ENCODE assay signal across 21 cellular contexts in the genomic region with DNA sequence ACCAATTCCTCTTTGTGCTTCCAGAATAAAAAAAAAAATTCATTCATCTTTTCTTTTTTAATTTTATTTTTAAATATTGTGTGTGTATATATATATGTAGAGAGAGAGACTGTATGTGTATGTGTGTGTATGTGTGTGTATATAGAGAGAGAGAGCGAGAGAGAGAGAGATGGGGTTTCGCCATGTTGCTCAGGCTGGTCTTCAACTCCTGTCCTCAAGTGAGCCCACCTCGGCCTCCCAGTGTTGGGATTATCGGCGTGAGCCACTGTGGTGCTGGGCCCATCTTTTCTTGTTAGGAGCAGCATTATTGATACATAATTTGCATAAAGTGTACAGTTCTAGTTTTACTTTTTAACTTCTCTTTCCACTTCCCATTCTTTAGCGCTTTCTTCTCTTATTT. TPM values are rescaled to one million over a fixed set of nuclear protein-coding genes. Genes with fewer than 3 reads are reported as not detected.
DNase-seq lines count a peak whose midpoint lies in the region; ATAC-seq, FAIRE-seq and TF ChIP-seq lines count a peak whose summit lies in the region.
"Had no signal": no experiment of that assay in that cellular context is flagged by ENCODE, and none has a peak within 500 bp of the region (broad histone marks: within the 10 kb centered on the region; RNA-seq: fewer than 3 reads in every experiment).

No MANE protein-coding gene starts in this region.

- H3K4me1 ChIP-seq in BLaER1 treated with 17β-estradiol and CSF1 and Interleukin-3, amounts not matched to agents 10 nM and 100 nM: peaks cover 35 to 69% (median 51%) of the 10 kb centered on the region in 10 experiments
- H3K4me1 ChIP-seq in prostate gland (replicated peaks): no peaks in the 10 kb centered on the region

- H3K9ac ChIP-seq in BLaER1 treated with 17β-estradiol and CSF1 and Interleukin-3, amounts not matched to agents 10 nM and 100 nM: peak overlapping the region in 4 of 11 experiments; percentile 15 to 47 (median 33); a peak in 4 of 22 replicates

- peaks cover 34 to 88% (median 68%) of the 10 kb centered on the region in 11 experiments; a peak in 21 of 22 replicates for H4K20me1 ChIP-seq in BLaER1 treated with 17β-estradiol and CSF1 and Interleukin-3, amounts not matched to agents 10 nM and 100 nM

- ATAC-seq in GM19035 (IDR thresholded peaks at IDR 0.05; ENCODE audit: unreplicated experiment): no peak
- ATAC-seq: HCT116 had no signal

- H3K27ac ChIP-seq in BLaER1 treated with 17β-estradiol and CSF1 and Interleukin-3, amounts not matched to agents 10 nM and 100 nM: peak overlapping the region in 7 of 11 experiments; percentile 7 to 58 (median 44); a peak in 7 of 22 replicates
- H3K27ac ChIP-seq in prostate gland: no peak overlapping the region

- peaks cover 3 to 46% (median 23%) of the 10 kb centered on the region in 11 experiments; a peak in 18 of 22 replicates for H3K36me3 ChIP-seq in BLaER1 treated with 17β-estradiol and CSF1 and Interleukin-3, amounts not matched to agents 10 nM and 100 nM
- no peaks in the 10 kb centered on the region for H3K36me3 ChIP-seq in prostate gland

- H3K27me3 Mint-ChIP-seq in IgD-negative memory B cell: no peaks in the 10 kb centered on the region
- peaks cover 0 to 5% (median 2%) of the 10 kb centered on the region in 3 donors for H3K27me3 Mint-ChIP-seq in immature natural killer cell (ENCODE audit: low read depth in 3 of 3)
- H3K27me3 Mint-ChIP-seq: activated naive CD4-positive, alpha-beta T cell treated with anti-CD3 and anti-CD28 coated beads, Interleukin-2, amount 50 U/mL, for 24 hours had no signal

- no peaks in the 10 kb centered on the region for H3K27me3 ChIP-seq in BLaER1 treated with 17β-estradiol and CSF1 and Interleukin-3, amounts not matched to agents 10 nM and 100 nM
- H3K27me3 ChIP-seq in prostate gland (replicated peaks; ENCODE audit: insufficient read depth): no peaks in the 10 kb centered on the region

- WGBS in prostate gland: 97% methylated on average over 6 of the region's 6 CpGs

- peak overlapping the region; percentile 76 to 92 (median 86) for H3K4me3 Mint-ChIP-seq in IgD-negative memory B cell
- H3K4me3 Mint-ChIP-seq in immature natural killer cell: peak overlapping the region in 2 of 5 donors; percentile 7 to 59
- H3K4me3 Mint-ChIP-seq: activated naive CD4-positive, alpha-beta T cell treated with anti-CD3 and anti-CD28 coated beads, Interleukin-2, amount 50 U/mL, for 24 hours; endodermal cell; mesothelial cell of epicardium had no signal

- FAIRE-seq in GM12892 (lab: Jason Lieb, UNC): peak; percentile 94

- peak overlapping the region; percentile 58 to 88 (median 77) for H3K4me2 ChIP-seq in BLaER1 treated with 17β-estradiol and CSF1 and Interleukin-3, amounts not matched to agents 10 nM and 100 nM

- H3K36me3 Mint-ChIP-seq in IgD-negative memory B cell (no peaks in the 10 kb centered on the region), immature natural killer cell (peaks cover 0 to 3% (median 0%) of the 10 kb centered on the region in 3 donors)

- intact Hi-C loops in prostate gland (cut with DNase I): no loop called here

- H3K4me1 Mint-ChIP-seq in IgD-negative memory B cell: peaks cover 52 to 65% (median 57%) of the 10 kb centered on the region in 3 donors
- peaks cover 72 to 87% of the 10 kb centered on the region in 2 donors for H3K4me1 Mint-ChIP-seq in immature natural killer cell

- H3K27ac Mint-ChIP-seq in IgD-negative memory B cell (peak overlapping the region; percentile 51 to 91 (median 91)), immature natural killer cell (peak overlapping the region in 4 of 6 donors; percentile 34 to 73 (median 51))
- H3K27ac Mint-ChIP-seq: activated naive CD4-positive, alpha-beta T cell treated with anti-CD3 and anti-CD28 coated beads, Interleukin-2, amount 50 U/mL, for 24 hours; endodermal cell; mesothelial cell of epicardium had no signal

- no peak for DNase-seq in GM12892 (ENCODE audit: insufficient read length)
- no peak for DNase-seq in immature natural killer cell
- no peak for DNase-seq in GDM1 (lab: John Stamatoyannopoulos, UW)
- DNase-seq in prostate gland (ENCODE audit: low spot score): no peak
- no peak for DNase-seq in activated effector memory CD4-positive, alpha-beta T cell treated with Interleukin-2 at 50 U/mL for 16 hours
- DNase-seq: ACHN; activated CD4-positive, alpha-beta T cell treated with anti-CD3 and anti-CD28 coated beads, Interleukin-2, amount 50 U/mL, for 1 hour; CD8-positive, alpha-beta memory T cell; DMS53; endodermal cell; MV-4-11; NCI-H2081; NCI-H510A; stimulated activated CD4-positive, alpha-beta T cell treated with anti-CD3 and anti-CD28 coated beads, Interleukin-12 subunit alpha, Interleukin-12 subunit beta, amount 100 ng/mL, for 4 hours; stimulated activated CD8-positive, alpha-beta memory T cell treated with anti-CD3 and anti-CD28 coated beads, Interleukin-4, amount 100 ng/mL, for 48 hours had no signal

- H3K4me3 ChIP-seq in BLaER1 treated with 17β-estradiol and CSF1 and Interleukin-3, amounts not matched to agents 10 nM and 100 nM: no peak overlapping the region
- H3K4me3 ChIP-seq in prostate gland: no peak overlapping the region

- peaks cover 0 to 4% (median 0%) of the 10 kb centered on the region in 3 donors for H3K9me3 Mint-ChIP-seq in IgD-negative memory B cell
- peaks cover 0 to 2% (median 0%) of the 10 kb centered on the region in 6 donors for H3K9me3 Mint-ChIP-seq in immature natural killer cell
- H3K9me3 Mint-ChIP-seq: activated naive CD4-positive, alpha-beta T cell treated with anti-CD3 and anti-CD28 coated beads, Interleukin-2, amount 50 U/mL, for 24 hours had no signal

- no peak for TF ChIP-seq CTCF in prostate gland (IDR thresholded peaks at IDR 0.05)

- TF ChIP-seq POLR2A in GM12892 (IDR thresholded peaks at IDR 0.05; ENCODE audit: low read depth, low read length) (no peak), prostate gland (IDR thresholded peaks at IDR 0.05) (no peak)

- peaks cover 22 to 66% (median 60%) of the 10 kb centered on the region in 11 experiments for H3K9me3 ChIP-seq in BLaER1 treated with 17β-estradiol and CSF1 and Interleukin-3, amounts not matched to agents 10 nM and 100 nM (replicated peaks in 1 of 11)
- no peaks in the 10 kb centered on the region for H3K9me3 ChIP-seq in prostate gland

RNA-seq across cellular contexts. Expression of a gene that starts 33.6 kb away (rescaled TPM):
- 20.0 TPM for polyA plus RNA-seq in GM12892 (2012; ENCODE audit: missing spikeins)
- polyA plus RNA-seq in IgD-negative memory B cell: 13.2 TPM
- polyA plus RNA-seq in immature natural killer cell: 10 to 100 TPM in 2 of 3 donors, 1 to 10 TPM in 1; 8.1 to 24.8 (median 14.5) TPM
- 10 to 100 TPM; 30.1 to 45.1 TPM for total RNA-seq in prostate gland

Comparison
In these comparisons a context has a peak if more than half of its experiments do, and no peak if none do; other contexts are left out.
1. H3K27ac ChIP-seq: peak in BLaER1 treated with 17β-estradiol and CSF1 and Interleukin-3, amounts not matched to agents 10 nM and 100 nM (7 of 11); none in prostate gland (0 of 2).